13 cellular contexts compared by ENCODE assay signal in genomic region chr1:25065246-25066238, GRCh38.
DNase-seq lines count a peak whose midpoint lies in the region; ATAC-seq and TF ChIP-seq lines count a peak whose summit lies in the region.
"Had no signal": no experiment of that assay in that cellular context is flagged by ENCODE, and none has a peak within 500 bp of the region (broad histone marks: within the 10 kb centered on the region; RNA-seq: fewer than 3 reads in every experiment).

No MANE protein-coding gene starts in this region.

- no peak for DNase-seq in activated naive CD4-positive, alpha-beta T cell treated with anti-CD3 and anti-CD28 coated beads for 36 hours
- DNase-seq in activated CD8-positive, alpha-beta memory T cell treated with anti-CD3 and anti-CD28 coated beads, Interleukin-2, amount 50 U/mL, for 24 hours (ENCODE audit: extremely low read depth): peak; percentile 7
- DNase-seq in lower lobe of right lung (peak; percentile 53), GM13976 (ENCODE audit: low spot score) (no peak), SHP77 treated with DMSO at 0.1 percent for 48 hours (lab: John Stamatoyannopoulos, UW) (no peak)
- DNase-seq in stimulated activated naive CD8-positive, alpha-beta T cell treated with anti-CD3 and anti-CD28 coated beads, Interleukin-15, amount 100 ng/mL, for 72 hours: no peak
- DNase-seq: NCI-H1417 treated with DMSO at 0.1 percent for 48 hours, SIG-M5, stomach had no signal

- H3K9me3 Mint-ChIP-seq in activated naive CD4-positive, alpha-beta T cell treated with anti-CD3 and anti-CD28 coated beads, Interleukin-2, amount 50 U/mL, for 24 hours: no peaks in the 10 kb centered on the region
- H3K9me3 Mint-ChIP-seq in activated naive CD4-positive, alpha-beta T cell treated with anti-CD3 and anti-CD28 coated beads for 36 hours: no peaks in the 10 kb centered on the region
- no peaks in the 10 kb centered on the region for H3K9me3 Mint-ChIP-seq in stimulated activated naive CD8-positive, alpha-beta T cell treated with anti-CD3 and anti-CD28 coated beads, Interleukin-15, amount 100 ng/mL, for 72 hours

- H3K36me3 Mint-ChIP-seq in activated naive CD4-positive, alpha-beta T cell treated with anti-CD3 and anti-CD28 coated beads, Interleukin-2, amount 50 U/mL, for 24 hours: no peaks in the 10 kb centered on the region
- no peaks in the 10 kb centered on the region for H3K36me3 Mint-ChIP-seq in activated naive CD4-positive, alpha-beta T cell treated with anti-CD3 and anti-CD28 coated beads for 36 hours (ENCODE audit: low read depth)

- H3K9me3 ChIP-seq in lower lobe of right lung: no peaks in the 10 kb centered on the region
- H3K9me3 ChIP-seq: pancreas, stomach had no signal

- peak overlapping the region; percentile 62 for H3K27ac Mint-ChIP-seq in activated naive CD4-positive, alpha-beta T cell treated with anti-CD3 and anti-CD28 coated beads, Interleukin-2, amount 50 U/mL, for 24 hours
- no peak overlapping the region for H3K27ac Mint-ChIP-seq in activated naive CD4-positive, alpha-beta T cell treated with anti-CD3 and anti-CD28 coated beads for 36 hours
- H3K27ac Mint-ChIP-seq in stimulated activated naive CD8-positive, alpha-beta T cell treated with anti-CD3 and anti-CD28 coated beads, Interleukin-15, amount 100 ng/mL, for 72 hours: peak overlapping the region in 1 of 2 donors; percentile 5
- H3K27ac Mint-ChIP-seq: B cell had no signal

- no peak overlapping the region for H3K4me3 ChIP-seq in lower lobe of right lung
- H3K4me3 ChIP-seq: pancreas, stomach had no signal

- no peak overlapping the region for H3K4me3 Mint-ChIP-seq in activated naive CD4-positive, alpha-beta T cell treated with anti-CD3 and anti-CD28 coated beads, Interleukin-2, amount 50 U/mL, for 24 hours
- no peak overlapping the region for H3K4me3 Mint-ChIP-seq in activated naive CD4-positive, alpha-beta T cell treated with anti-CD3 and anti-CD28 coated beads for 36 hours
- no peak overlapping the region for H3K4me3 Mint-ChIP-seq in stimulated activated naive CD8-positive, alpha-beta T cell treated with anti-CD3 and anti-CD28 coated beads, Interleukin-15, amount 100 ng/mL, for 72 hours
- H3K4me3 Mint-ChIP-seq: B cell had no signal

- no peaks in the 10 kb centered on the region for H3K36me3 ChIP-seq in lower lobe of right lung
- H3K36me3 ChIP-seq: pancreas, stomach had no signal

- intact Hi-C loops in activated naive CD4-positive, alpha-beta T cell treated with anti-CD3 and anti-CD28 coated beads for 36 hours (cut with micrococcal nuclease): loop anchor here (10.0 kb wide), 1 partner anchor 139 kb away; no protein-coding TSS in a partner anchor
- intact Hi-C loops in lower lobe of right lung (cut with DNase I): no loop called here

- peaks cover 20% of the 10 kb centered on the region for H3K4me1 Mint-ChIP-seq in activated naive CD4-positive, alpha-beta T cell treated with anti-CD3 and anti-CD28 coated beads, Interleukin-2, amount 50 U/mL, for 24 hours
- H3K4me1 Mint-ChIP-seq in activated naive CD4-positive, alpha-beta T cell treated with anti-CD3 and anti-CD28 coated beads for 36 hours (ENCODE audit: low read depth): peaks cover 14% of the 10 kb centered on the region
- peaks cover 32% of the 10 kb centered on the region for H3K4me1 Mint-ChIP-seq in stimulated activated naive CD8-positive, alpha-beta T cell treated with anti-CD3 and anti-CD28 coated beads, Interleukin-15, amount 100 ng/mL, for 72 hours

- CTCF ChIA-PET in activated naive CD4-positive, alpha-beta T cell treated with anti-CD3 and anti-CD28 coated beads for 36 hours (lab: Charles Lee): no interaction called here

- peaks cover 13% of the 10 kb centered on the region for H3K4me1 ChIP-seq in lower lobe of right lung
- H3K4me1 ChIP-seq: pancreas had no signal

- H3K27ac ChIP-seq in lower lobe of right lung: no peak overlapping the region
- H3K27ac ChIP-seq: pancreas, stomach had no signal

- no peak for TF ChIP-seq CTCF in lower lobe of right lung (IDR thresholded peaks at IDR 0.05)
- TF ChIP-seq CTCF in GM13976 (IDR thresholded peaks at IDR 0.05; ENCODE audit: borderline replicate concordance, control extremely low read depth, extremely low read depth, insufficient read depth, missing control alignments): no peak

- H3K27me3 ChIP-seq in lower lobe of right lung (ENCODE audit: low read depth): no peaks in the 10 kb centered on the region
- H3K27me3 ChIP-seq: pancreas, stomach had no signal

- in situ Hi-C loops in GM13976 (cut with MboI; ENCODE audit: low sequenced_read_pairs, unreplicated experiment): no loop called here

- ATAC-seq in lower lobe of right lung (peak; percentile 61 to 74), GM18858 (IDR thresholded peaks at IDR 0.05; ENCODE audit: unreplicated experiment) (no peak)
- ATAC-seq in stimulated activated naive CD8-positive, alpha-beta T cell treated with anti-CD3 and anti-CD28 coated beads, Interleukin-15, amount 100 ng/mL, for 72 hours: peak; percentile 27
- ATAC-seq: pancreas had no signal

- no peaks in the 10 kb centered on the region for H3K27me3 Mint-ChIP-seq in activated naive CD4-positive, alpha-beta T cell treated with anti-CD3 and anti-CD28 coated beads, Interleukin-2, amount 50 U/mL, for 24 hours
- no peaks in the 10 kb centered on the region for H3K27me3 Mint-ChIP-seq in activated naive CD4-positive, alpha-beta T cell treated with anti-CD3 and anti-CD28 coated beads for 36 hours (ENCODE audit: low read depth)
- H3K27me3 Mint-ChIP-seq in stimulated activated naive CD8-positive, alpha-beta T cell treated with anti-CD3 and anti-CD28 coated beads, Interleukin-15, amount 100 ng/mL, for 72 hours: peaks cover 18% of the 10 kb centered on the region
- H3K27me3 Mint-ChIP-seq: B cell had no signal

Comparison
In these comparisons a context has a peak if more than half of its experiments do, and no peak if none do; other contexts are left out.
1. DNase-seq: peak in activated CD8-positive, alpha-beta memory T cell treated with anti-CD3 and anti-CD28 coated beads, Interleukin-2, amount 50 U/mL, for 24 hours (single experiment) and lower lobe of right lung (single experiment); none in activated naive CD4-positive, alpha-beta T cell treated with anti-CD3 and anti-CD28 coated beads for 36 hours (single experiment), stimulated activated naive CD8-positive, alpha-beta T cell treated with anti-CD3 and anti-CD28 coated beads, Interleukin-15, amount 100 ng/mL, for 72 hours (0 of 2), GM13976 (single experiment) and SHP77 treated with DMSO at 0.1 percent for 48 hours (single experiment).